1 cellular context compared by ENCODE assay signal in genomic region chr11:122440783-122441701, GRCh38.
A peak's percentile ranks its signal among the peaks of the same experiment; 100 is the strongest.
TF ChIP-seq lines count a peak whose summit lies in the region.

No MANE protein-coding gene starts in this region.

TF ChIP-seq in H1, 55 proteins besides CTCF, POLR2A, EP300 and RAD21 (continued from another document):
- TF ChIP-seq KDM4A (IDR thresholded peaks at IDR 0.05; ENCODE audit: low read depth, low read length, severe bottlenecking) (peak; percentile 27), SIN3A (conservative IDR thresholded peaks at IDR 0.05 in 1 of 2, IDR thresholded peaks at IDR 0.05 in 1 of 2; ENCODE audit: low read depth in 1 of 2, low read length in 2 of 2) (0 out of 4 replicates have a peak, but pooled peaks of 1 of the 2 experiments have one; percentile 25), RXRA (IDR thresholded peaks at IDR 0.05; ENCODE audit: insufficient read depth, low read depth, low read length) (peak; percentile 95), SIRT6 (IDR thresholded peaks at IDR 0.05; ENCODE audit: low read length) (no peak), CEBPB (IDR thresholded peaks at IDR 0.05; ENCODE audit: low read depth, low read length) (peak; percentile 57; the same call in 1 of the 2 replicates), NRF1 (IDR thresholded peaks at IDR 0.05; ENCODE audit: low read depth, low read length) (no peak), RBBP5 (IDR thresholded peaks at IDR 0.05; ENCODE audit: borderline replicate concordance, low read depth, low read length) (peak; percentile 50; the same call in 1 of the 2 replicates), E2F6 (IDR thresholded peaks at IDR 0.05) (peak; percentile 56)
